In genomic region chr20:21303872-21304586, GRCh38 we compare ENCODE assay signal across 8 cellular contexts. TPM values are rescaled to one million over a fixed set of nuclear protein-coding genes. Genes with fewer than 3 reads are reported as not detected.
DNase-seq lines count a peak whose midpoint lies in the region; ATAC-seq, FAIRE-seq and TF ChIP-seq lines count a peak whose summit lies in the region.

No MANE protein-coding gene starts in this region.

- peak overlapping the region; percentile 87 for H3K4me3 ChIP-seq in Caco-2 (ENCODE audit: low read depth, low read length)
- peak overlapping the region; percentile 90 for H3K4me3 ChIP-seq in GM23338

- no peak for FAIRE-seq in urothelium cell line (lab: Jason Lieb, UNC)

- H2AFZ ChIP-seq in GM23338, result no peak overlapping the region

- H3K4me1 ChIP-seq in Caco-2 (peaks cover 10% of the 10 kb centered on the region; the same call in 1 of the 2 replicates), GM23338 (ENCODE audit: insufficient read depth) (peaks cover 20% of the 10 kb centered on the region)

- intact Hi-C loops in Caco-2 (cut with micrococcal nuclease; ENCODE audit: unreplicated experiment), result no loop called here

- H3K36me3 Mint-ChIP-seq in Caco-2 (ENCODE audit: insufficient read depth, unreplicated experiment), result peaks cover 24% of the 10 kb centered on the region
- peaks cover 26% of the 10 kb centered on the region for H3K36me3 Mint-ChIP-seq in GM23338 (ENCODE audit: low read depth)
- H3K36me3 Mint-ChIP-seq in endothelial cell (ENCODE audit: low read depth, unreplicated experiment), result peaks cover 4% of the 10 kb centered on the region
- peaks cover 17% of the 10 kb centered on the region for H3K36me3 Mint-ChIP-seq in nephron (ENCODE audit: low read depth)

- H3K9me3 Mint-ChIP-seq in Caco-2 (ENCODE audit: unreplicated experiment), result no peaks in the 10 kb centered on the region
- no peaks in the 10 kb centered on the region; the same call in 2 of the 3 replicates for H3K9me3 Mint-ChIP-seq in GM23338
- H3K9me3 Mint-ChIP-seq in endothelial cell (ENCODE audit: unreplicated experiment), result no peaks in the 10 kb centered on the region
- H3K9me3 Mint-ChIP-seq in nephron, result no peaks in the 10 kb centered on the region

- no peaks in the 10 kb centered on the region for H3K27me3 Mint-ChIP-seq in Caco-2 (ENCODE audit: insufficient read depth, unreplicated experiment)
- H3K27me3 Mint-ChIP-seq in GM23338 (ENCODE audit: insufficient read depth, low read depth, poor library complexity), result peaks cover 12% of the 10 kb centered on the region
- peaks cover 12% of the 10 kb centered on the region for H3K27me3 Mint-ChIP-seq in endothelial cell (ENCODE audit: unreplicated experiment)
- no peaks in the 10 kb centered on the region for H3K27me3 Mint-ChIP-seq in nephron (ENCODE audit: low read depth)

- BruUV-seq in Caco-2 (replicated peaks; lab: Mats Ljungman, UMichigan), result TSS peak; percentile 43

- CTCF ChIA-PET in Caco-2 (lab: Charles Lee), result interaction anchor here (1.3 kb wide), 1 partner anchor 49 kb away, joined by 6 read pairs; no protein-coding TSS in a partner anchor

- peaks cover 55% of the 10 kb centered on the region for H3K79me2 ChIP-seq in GM23338 (replicated peaks; ENCODE audit: insufficient read depth)

- H3K27ac Mint-ChIP-seq in Caco-2 (ENCODE audit: unreplicated experiment), result peak overlapping the region; percentile 98
- H3K27ac Mint-ChIP-seq in GM23338, result peak overlapping the region; percentile 100
- H3K27ac Mint-ChIP-seq in endothelial cell (ENCODE audit: unreplicated experiment), result peak overlapping the region; percentile 99
- peak overlapping the region; percentile 90 to 99 (median 98) for H3K27ac Mint-ChIP-seq in nephron

- no peaks in the 10 kb centered on the region for H3K9me2 ChIP-seq in GM23338 (ENCODE audit: insufficient read depth)

- H3K4me1 Mint-ChIP-seq in Caco-2 (ENCODE audit: low read depth, unreplicated experiment) (peaks cover 17% of the 10 kb centered on the region), GM23338 (peaks cover 24% of the 10 kb centered on the region; the same call in 2 of the 3 replicates), endothelial cell (ENCODE audit: unreplicated experiment) (peaks cover 19% of the 10 kb centered on the region), nephron (peaks cover 26% of the 10 kb centered on the region)

- H3K36me3 ChIP-seq in Caco-2 (ENCODE audit: control insufficient read depth, insufficient read depth, low read length) (0 out of 2 replicates have a peak, but pooled peaks cover 1% of the 10 kb centered on the region), GM23338 (ENCODE audit: insufficient read depth) (no peaks in the 10 kb centered on the region)

- H3F3A ChIP-seq in GM23338 (replicated peaks; ENCODE audit: low read depth), result no peaks in the 10 kb centered on the region

- H3K27me3 ChIP-seq in Caco-2 (replicated peaks; ENCODE audit: control insufficient read depth, insufficient read depth, low read length), result no peaks in the 10 kb centered on the region
- H3K27me3 ChIP-seq in GM23338 (ENCODE audit: insufficient read depth), result no peaks in the 10 kb centered on the region

- H3K9me3 ChIP-seq in Caco-2, result no peaks in the 10 kb centered on the region

- H3K4me3 Mint-ChIP-seq in Caco-2 (ENCODE audit: unreplicated experiment) (peak overlapping the region; percentile 87), GM23338 (peak overlapping the region; percentile 97), endothelial cell (ENCODE audit: unreplicated experiment) (peak overlapping the region; percentile 92), nephron (peak overlapping the region; percentile 86 to 94 (median 93))

- POLR2A ChIA-PET in Caco-2 (lab: Charles Lee), result interaction anchor here (0.5 to 1.5 kb wide), 3 partner anchors 8 to 49 kb away, joined by 3 to 5 read pairs (median 4); no protein-coding TSS in a partner anchor

- DNase-seq in Caco-2 (no peak), GM23338 (ENCODE audit: low spot score) (no peak), OCI-M1 (lab: John Stamatoyannopoulos, UW) (peak; percentile 84), endothelial cell (ENCODE audit: low spot score) (no peak), SHP77 treated with DMSO at 0.1 percent for 48 hours (lab: John Stamatoyannopoulos, UW) (no peak), urothelium cell line (ENCODE audit: low spot score) (no peak), GM19240 (ENCODE audit: insufficient read length, low spot score) (no peak)

- peak overlapping the region; percentile 74 for H3K4me2 ChIP-seq in GM23338

- H4K20me1 ChIP-seq in GM23338 (replicated peaks; ENCODE audit: insufficient read depth), result peaks cover 20% of the 10 kb centered on the region

- H3K27ac ChIP-seq in GM23338 (ENCODE audit: low read depth), result peak overlapping the region; percentile 96

- peak; percentile 9 for ATAC-seq in GM23338

- TF ChIP-seq CTCF in Caco-2 (IDR thresholded peaks at IDR 0.05; ENCODE audit: insufficient read depth in 1 of 2, low read depth in 1 of 2, low read length in 1 of 2, severe bottlenecking in 1 of 2, unreplicated experiment in 1 of 2), result no peak
- TF ChIP-seq CTCF in GM23338 (conservative IDR thresholded peaks at IDR 0.05; ENCODE audit: low read depth in 2 of 2), result no peak
- no peak for TF ChIP-seq CTCF in endothelial cell (IDR thresholded peaks at IDR 0.05; ENCODE audit: unreplicated experiment)
- TF ChIP-seq CTCF in nephron (IDR thresholded peaks at IDR 0.05; ENCODE audit: unreplicated experiment in 3 of 3), result no peak

TF ChIP-seq in GM23338, 12 proteins besides CTCF, POLR2A, EP300 and RAD21 (continues in another document):
- TF ChIP-seq ZNF462 (CRISPR knock-in tag; IDR thresholded peaks at IDR 0.05), result no peak
- no peak for TF ChIP-seq NANOG (IDR thresholded peaks at IDR 0.05; ENCODE audit: borderline replicate concordance)
- TF ChIP-seq EZH2phosphoT487 (IDR thresholded peaks at IDR 0.05; ENCODE audit: unreplicated experiment), result no peak

RNA-seq across cellular contexts. Expression of gene XRN2, which starts 0.9 kb away (rescaled TPM):
- total RNA-seq in Caco-2 (2022), result 79.8 and 86.3 TPM in 2 replicates
- 150 and 159 TPM in 2 replicates for total RNA-seq in GM23338 (2014; rRNA removed; shearing (Covaris generic))
- polyA plus RNA-seq in GM23338 (2016; fragmentation: Nextera tagmentation; extraction: Ambion mirVana), result 107 and 113 TPM in 2 replicates
- total RNA-seq in endothelial cell (ENCODE audit: unreplicated experiment), result 76.4 TPM
